Comparison of ENCODE assay signal across 2 cellular contexts in the genomic region with DNA sequence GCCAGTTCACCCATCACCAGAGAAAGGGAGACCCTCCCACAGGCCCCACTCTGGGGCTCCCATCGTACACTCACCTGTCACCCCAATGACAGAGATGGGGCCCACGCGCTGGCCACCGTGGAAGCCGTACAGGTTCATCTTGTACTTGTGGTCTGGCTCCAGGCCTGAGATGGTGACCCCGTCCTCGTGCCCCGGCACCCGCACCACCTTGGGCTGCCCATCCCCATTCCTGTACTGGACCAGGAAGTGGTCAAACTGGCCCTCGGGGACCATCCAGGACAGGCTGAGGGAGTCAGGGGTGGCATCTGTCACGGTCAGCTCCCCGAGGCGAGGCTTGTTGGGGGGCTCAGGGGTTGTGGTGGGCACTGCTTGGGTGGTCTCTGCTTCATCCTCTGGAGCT. TPM values are rescaled to one million over a fixed set of nuclear protein-coding genes. Genes with fewer than 3 reads are reported as not detected.
"Had no signal": no experiment of that assay in that cellular context is flagged by ENCODE, and none has a peak within 500 bp of the region (broad histone marks: within the 10 kb centered on the region; RNA-seq: fewer than 3 reads in every experiment).

No MANE protein-coding gene starts in this region.

RNA-seq across cellular contexts. Expression of gene CYP21A2, which starts 15.1 kb away (rescaled TPM):
- total RNA-seq: activated B cell treated with CpG ODN at 0.5 μM for 24 hours; activated CD8-positive, alpha-beta T cell treated with anti-CD3 and anti-CD28 coated beads, Interleukin-2, amount 10 ng/mL, durations not matched to agents 7 days and 5 days had no signal
